Comparison of ENCODE assay signal across 1 cellular context in the genomic region with DNA sequence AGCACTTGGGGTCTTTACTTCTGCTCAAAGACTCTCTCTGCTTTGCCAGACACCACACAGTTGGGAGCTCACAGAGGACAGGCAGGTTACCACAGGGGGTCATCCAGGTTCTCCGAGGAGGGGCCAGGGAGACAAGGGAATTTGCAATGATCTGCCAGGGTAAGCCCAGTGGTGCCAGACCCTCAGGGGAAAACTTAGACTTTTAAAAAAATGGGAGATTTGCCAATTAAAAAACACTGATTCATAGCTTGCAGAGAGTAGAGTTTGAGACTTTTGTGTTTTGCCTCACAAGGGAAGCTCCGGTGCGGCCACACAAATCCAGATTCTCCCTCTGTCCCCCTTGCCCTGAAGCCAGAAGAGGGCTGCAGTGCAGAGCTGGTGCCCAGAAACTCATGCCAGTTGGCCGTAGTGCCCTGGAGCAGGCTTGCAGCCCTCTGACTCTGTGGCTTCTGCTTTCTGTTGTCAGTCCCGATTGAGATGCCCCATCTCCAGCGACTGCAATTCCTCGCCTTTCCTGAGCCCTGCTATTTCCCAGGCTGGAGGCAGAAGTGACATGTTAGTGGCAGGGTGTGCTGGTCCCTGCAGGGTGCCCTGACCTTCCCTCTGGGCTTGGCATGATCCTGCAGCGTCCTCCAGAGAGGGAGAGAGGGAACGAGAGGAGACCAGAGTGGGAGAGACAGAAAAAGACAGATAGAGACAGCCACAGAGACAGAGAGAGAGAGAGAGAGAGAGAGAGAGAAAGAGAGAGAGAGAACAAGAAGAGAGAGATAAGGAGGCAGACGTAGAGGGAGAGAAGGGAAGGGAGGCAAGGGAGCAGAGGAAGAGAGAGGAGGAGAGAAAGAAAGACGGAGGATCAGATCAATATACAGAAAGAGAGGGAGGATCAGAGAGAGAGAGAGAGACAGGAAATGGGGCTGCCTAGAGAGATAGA.
TF ChIP-seq lines count a peak whose summit lies in the region.

No MANE protein-coding gene starts in this region.

TF ChIP-seq in SK-N-SH treated with all-trans-retinoic acid at 6 μM for 48 hours, 23 proteins besides CTCF, POLR2A, EP300 and RAD21 (continued from another document):
- TF ChIP-seq, protein P1, sequence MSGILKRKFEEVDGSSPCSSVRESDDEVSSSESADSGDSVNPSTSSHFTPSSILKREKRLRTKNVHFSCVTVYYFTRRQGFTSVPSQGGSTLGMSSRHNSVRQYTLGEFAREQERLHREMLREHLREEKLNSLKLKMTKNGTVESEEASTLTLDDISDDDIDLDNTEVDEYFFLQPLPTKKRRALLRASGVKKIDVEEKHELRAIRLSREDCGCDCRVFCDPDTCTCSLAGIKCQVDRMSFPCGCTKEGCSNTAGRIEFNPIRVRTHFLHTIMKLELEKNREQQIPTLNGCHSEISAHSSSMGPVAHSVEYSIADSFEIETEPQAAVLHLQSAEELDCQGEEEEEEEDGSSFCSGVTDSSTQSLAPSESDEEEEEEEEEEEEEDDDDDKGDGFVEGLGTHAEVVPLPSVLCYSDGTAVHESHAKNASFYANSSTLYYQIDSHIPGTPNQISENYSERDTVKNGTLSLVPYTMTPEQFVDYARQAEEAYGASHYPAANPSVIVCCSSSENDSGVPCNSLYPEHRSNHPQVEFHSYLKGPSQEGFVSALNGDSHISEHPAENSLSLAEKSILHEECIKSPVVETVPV (CRISPR knock-in tag; IDR thresholded peaks at IDR 0.05): no peak
- TF ChIP-seq CSDC2 (CRISPR knock-in tag; IDR thresholded peaks at IDR 0.05) (no peak), ZC3H10 (CRISPR knock-in tag; IDR thresholded peaks at IDR 0.05) (no peak), ISL1 (CRISPR knock-in tag; IDR thresholded peaks at IDR 0.05) (no peak), ZNF8 (CRISPR knock-in tag; IDR thresholded peaks at IDR 0.05) (no peak), ESRRG (CRISPR knock-in tag; IDR thresholded peaks at IDR 0.05) (no peak), BACH2 (CRISPR knock-in tag; IDR thresholded peaks at IDR 0.05; ENCODE audit: borderline replicate concordance) (no peak), TSHZ2 (CRISPR knock-in tag; IDR thresholded peaks at IDR 0.05) (no peak), CREB5 (CRISPR knock-in tag; IDR thresholded peaks at IDR 0.05; ENCODE audit: low read depth) (no peak), GLIS3 (CRISPR knock-in tag; IDR thresholded peaks at IDR 0.05) (no peak), SNAI2 (CRISPR knock-in tag; IDR thresholded peaks at IDR 0.05) (no peak), ZFP3 (CRISPR knock-in tag; IDR thresholded peaks at IDR 0.05) (no peak), ZNF70 (CRISPR knock-in tag; IDR thresholded peaks at IDR 0.05) (no peak), TCF4 (CRISPR knock-in tag; IDR thresholded peaks at IDR 0.05; ENCODE audit: borderline replicate concordance) (no peak)
- TF ChIP-seq, protein P2, sequence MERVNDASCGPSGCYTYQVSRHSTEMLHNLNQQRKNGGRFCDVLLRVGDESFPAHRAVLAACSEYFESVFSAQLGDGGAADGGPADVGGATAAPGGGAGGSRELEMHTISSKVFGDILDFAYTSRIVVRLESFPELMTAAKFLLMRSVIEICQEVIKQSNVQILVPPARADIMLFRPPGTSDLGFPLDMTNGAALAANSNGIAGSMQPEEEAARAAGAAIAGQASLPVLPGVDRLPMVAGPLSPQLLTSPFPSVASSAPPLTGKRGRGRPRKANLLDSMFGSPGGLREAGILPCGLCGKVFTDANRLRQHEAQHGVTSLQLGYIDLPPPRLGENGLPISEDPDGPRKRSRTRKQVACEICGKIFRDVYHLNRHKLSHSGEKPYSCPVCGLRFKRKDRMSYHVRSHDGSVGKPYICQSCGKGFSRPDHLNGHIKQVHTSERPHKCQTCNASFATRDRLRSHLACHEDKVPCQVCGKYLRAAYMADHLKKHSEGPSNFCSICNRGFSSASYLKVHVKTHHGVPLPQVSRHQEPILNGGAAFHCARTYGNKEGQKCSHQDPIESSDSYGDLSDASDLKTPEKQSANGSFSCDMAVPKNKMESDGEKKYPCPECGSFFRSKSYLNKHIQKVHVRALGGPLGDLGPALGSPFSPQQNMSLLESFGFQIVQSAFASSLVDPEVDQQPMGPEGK (CRISPR knock-in tag; IDR thresholded peaks at IDR 0.05; ENCODE audit: borderline replicate concordance): no peak
- TF ChIP-seq, protein P3, sequence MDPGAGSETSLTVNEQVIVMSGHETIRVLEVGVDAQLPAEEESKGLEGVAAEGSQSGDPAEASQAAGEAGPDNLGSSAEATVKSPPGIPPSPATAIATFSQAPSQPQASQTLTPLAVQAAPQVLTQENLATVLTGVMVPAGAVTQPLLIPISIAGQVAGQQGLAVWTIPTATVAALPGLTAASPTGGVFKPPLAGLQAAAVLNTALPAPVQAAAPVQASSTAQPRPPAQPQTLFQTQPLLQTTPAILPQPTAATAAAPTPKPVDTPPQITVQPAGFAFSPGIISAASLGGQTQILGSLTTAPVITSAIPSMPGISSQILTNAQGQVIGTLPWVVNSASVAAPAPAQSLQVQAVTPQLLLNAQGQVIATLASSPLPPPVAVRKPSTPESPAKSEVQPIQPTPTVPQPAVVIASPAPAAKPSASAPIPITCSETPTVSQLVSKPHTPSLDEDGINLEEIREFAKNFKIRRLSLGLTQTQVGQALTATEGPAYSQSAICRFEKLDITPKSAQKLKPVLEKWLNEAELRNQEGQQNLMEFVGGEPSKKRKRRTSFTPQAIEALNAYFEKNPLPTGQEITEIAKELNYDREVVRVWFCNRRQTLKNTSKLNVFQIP (CRISPR knock-in tag; IDR thresholded peaks at IDR 0.05; ENCODE audit: borderline replicate concordance, low read depth): no peak
TF ChIP-seq in SK-N-SH treated with all-trans-retinoic acid at 6 μM for 48 hours: peak in this region for 0.
